12 cellular contexts compared by ENCODE assay signal in genomic region chr3:143668924-143669790, GRCh38.
A peak's percentile ranks its signal among the peaks of the same experiment; 100 is the strongest.
DNase-seq lines count a peak whose midpoint lies in the region; ATAC-seq, FAIRE-seq and TF ChIP-seq lines count a peak whose summit lies in the region.
"Had no signal": no experiment of that assay in that cellular context is flagged by ENCODE, and none has a peak within 500 bp of the region (broad histone marks: within the 10 kb centered on the region; RNA-seq: fewer than 3 reads in every experiment).

No MANE protein-coding gene starts in this region.

- ATAC-seq in A549 (no peak), GM19043 (IDR thresholded peaks at IDR 0.05; ENCODE audit: low read depth, unreplicated experiment) (peak; percentile 84), HG02884 (IDR thresholded peaks at IDR 0.05; ENCODE audit: unreplicated experiment) (peak; percentile 84)
- ATAC-seq in natural killer cell treated with Interleukin-12 subunit alpha and Interleukin-12 subunit beta and Interleukin-15 and Interleukin-18, amount 100 ng/mL, for 72 hours, result no peak
- no peak for ATAC-seq in CD8-positive, alpha-beta T cell

- H3K9me3 ChIP-seq in A549 (no peaks in the 10 kb centered on the region), OCI-LY1 (ENCODE audit: low read length) (no peaks in the 10 kb centered on the region), MG63 (no peaks in the 10 kb centered on the region)
- H3K9me3 ChIP-seq in CD8-positive, alpha-beta T cell (ENCODE audit: low read length), result no peaks in the 10 kb centered on the region

- no peaks in the 10 kb centered on the region for H3K9me3 Mint-ChIP-seq in natural killer cell treated with Interleukin-12 subunit alpha and Interleukin-12 subunit beta and Interleukin-15 and Interleukin-18, amount 100 ng/mL, for 72 hours
- no peaks in the 10 kb centered on the region for H3K9me3 Mint-ChIP-seq in CD8-positive, alpha-beta T cell

- H3K36me3 ChIP-seq in OCI-LY1 (ENCODE audit: insufficient read depth, low read length), result no peaks in the 10 kb centered on the region
- no peaks in the 10 kb centered on the region for H3K36me3 ChIP-seq in MG63
- no peaks in the 10 kb centered on the region for H3K36me3 ChIP-seq in CD8-positive, alpha-beta T cell (ENCODE audit: insufficient read depth, low read length)

- H3K27ac ChIP-seq in A549, result no peak overlapping the region
- peak overlapping the region; percentile 97 for H3K27ac ChIP-seq in OCI-LY1 (ENCODE audit: low read depth, low read length, poor library complexity, severe bottlenecking)
- H3K27ac ChIP-seq in CD8-positive, alpha-beta T cell (ENCODE audit: low read depth, low read length), result no peak overlapping the region
- H3K27ac ChIP-seq: VCaP had no signal

- no peak for TF ChIP-seq POLR2A in A549 (IDR thresholded peaks at IDR 0.05; ENCODE audit: low read length)

- intact Hi-C loops in CD8-positive, alpha-beta T cell (cut with DNase I, micrococcal nuclease), result no loop called here

- no peak overlapping the region for H3K27ac Mint-ChIP-seq in natural killer cell treated with Interleukin-12 subunit alpha and Interleukin-12 subunit beta and Interleukin-15 and Interleukin-18, amount 100 ng/mL, for 72 hours
- no peak overlapping the region for H3K27ac Mint-ChIP-seq in CD8-positive, alpha-beta T cell

- H3K4me1 ChIP-seq in A549 (no peaks in the 10 kb centered on the region), OCI-LY1 (ENCODE audit: insufficient read depth, low read length, severe bottlenecking) (peaks cover 61% of the 10 kb centered on the region)
- H3K4me1 ChIP-seq in CD8-positive, alpha-beta T cell (ENCODE audit: insufficient read depth, low read length), result peaks cover 2% of the 10 kb centered on the region

- peak; percentile 43 for FAIRE-seq in A549 (lab: Jason Lieb, UNC)
- FAIRE-seq: H1 had no signal

- peak overlapping the region; percentile 57 for H3K9ac ChIP-seq in OCI-LY1 (ENCODE audit: low read length)

- POLR2A ChIA-PET in A549 (lab: Yijun Ruan, JAX), result no interaction called here
- POLR2A ChIA-PET in CD8-positive, alpha-beta T cell (lab: Charles Lee), result no interaction called here

- 4% methylated on average over 5 of the region's 5 CpGs for WGBS in A549 (ENCODE audit: missing lambda C conversion rate)

- no peaks in the 10 kb centered on the region for H3K27me3 Mint-ChIP-seq in natural killer cell treated with Interleukin-12 subunit alpha and Interleukin-12 subunit beta and Interleukin-15 and Interleukin-18, amount 100 ng/mL, for 72 hours
- no peaks in the 10 kb centered on the region for H3K27me3 Mint-ChIP-seq in CD8-positive, alpha-beta T cell (ENCODE audit: low read depth)

- no peak for TF ChIP-seq RAD21 in A549 (conservative IDR thresholded peaks at IDR 0.05 in 1 of 2, IDR thresholded peaks at IDR 0.05 in 1 of 2)

- H3K4me1 Mint-ChIP-seq in natural killer cell treated with Interleukin-12 subunit alpha and Interleukin-12 subunit beta and Interleukin-15 and Interleukin-18, amount 100 ng/mL, for 72 hours (ENCODE audit: low read depth in 2 of 2), result peaks cover 7 to 8% of the 10 kb centered on the region in 2 donors
- H3K4me1 Mint-ChIP-seq in CD8-positive, alpha-beta T cell (ENCODE audit: low read depth), result peaks cover 4% of the 10 kb centered on the region

- no peaks in the 10 kb centered on the region for H3K79me2 ChIP-seq in OCI-LY1 (ENCODE audit: insufficient read depth, low read length)

- no peaks in the 10 kb centered on the region for H4K20me1 ChIP-seq in OCI-LY1 (ENCODE audit: insufficient read depth, low read length)

- no peak overlapping the region for H3K4me3 Mint-ChIP-seq in natural killer cell treated with Interleukin-12 subunit alpha and Interleukin-12 subunit beta and Interleukin-15 and Interleukin-18, amount 100 ng/mL, for 72 hours
- no peak overlapping the region for H3K4me3 Mint-ChIP-seq in CD8-positive, alpha-beta T cell

- CTCF ChIA-PET in A549 (lab: Yijun Ruan, JAX), result no interaction called here
- CTCF ChIA-PET in CD8-positive, alpha-beta T cell (lab: Charles Lee), result interaction anchor here (1.2 kb wide), 1 partner anchor 9 kb away, joined by 3 read pairs; no protein-coding TSS in a partner anchor

- TF ChIP-seq EP300 in A549 (IDR thresholded peaks at IDR 0.05), result no peak

- H3K27me3 ChIP-seq in OCI-LY1 (ENCODE audit: insufficient read depth, low read length), result no peaks in the 10 kb centered on the region
- H3K27me3 ChIP-seq in MG63, result no peaks in the 10 kb centered on the region
- no peaks in the 10 kb centered on the region for H3K27me3 ChIP-seq in CD8-positive, alpha-beta T cell (ENCODE audit: insufficient read depth, low read length)

- H3K4me2 ChIP-seq in A549 (no peak overlapping the region), OCI-LY1 (ENCODE audit: low read length) (peak overlapping the region; percentile 48)

- peaks cover 6% of the 10 kb centered on the region for H3K36me3 Mint-ChIP-seq in natural killer cell treated with Interleukin-12 subunit alpha and Interleukin-12 subunit beta and Interleukin-15 and Interleukin-18, amount 100 ng/mL, for 72 hours
- no peaks in the 10 kb centered on the region for H3K36me3 Mint-ChIP-seq in CD8-positive, alpha-beta T cell

- H2AFZ ChIP-seq in OCI-LY1 (ENCODE audit: low read length), result no peak overlapping the region

- H3K4me3 ChIP-seq in A549, result no peak overlapping the region
- peak overlapping the region; percentile 19 for H3K4me3 ChIP-seq in OCI-LY1 (ENCODE audit: low read depth, low read length, poor library complexity, severe bottlenecking)
- H3K4me3 ChIP-seq in MG63, result no peak overlapping the region
- no peak overlapping the region for H3K4me3 ChIP-seq in CD8-positive, alpha-beta T cell (ENCODE audit: low read depth, low read length)

- H3K9me2 ChIP-seq in OCI-LY1 (ENCODE audit: low read depth, low read length), result no peaks in the 10 kb centered on the region

- no peak for DNase-seq in A549 (ENCODE audit: low read depth in 1 of 2, low spot score in 1 of 2)
- no peak for DNase-seq in natural killer cell treated with Interleukin-12 subunit alpha and Interleukin-12 subunit beta and Interleukin-15 and Interleukin-18, amount 100 ng/mL, for 72 hours (ENCODE audit: low spot score)
- DNase-seq in EL, result no peak
- DNase-seq in MG63, result no peak
- DNase-seq in CD8-positive, alpha-beta T cell, result no peak
- DNase-seq: central memory CD4-positive, alpha-beta T cell; NCI-H446 had no signal

- no peaks in the 10 kb centered on the region for H3F3A ChIP-seq in OCI-LY1 (ENCODE audit: insufficient read depth, low read length)

- TF ChIP-seq CTCF in A549 (IDR thresholded peaks at IDR 0.05) (no peak), OCI-LY1 (IDR thresholded peaks at IDR 0.05; ENCODE audit: low read length) (no peak)
- TF ChIP-seq CTCF in CD8-positive, alpha-beta T cell (IDR thresholded peaks at IDR 0.05), result no peak

TF ChIP-seq in A549, 52 proteins besides CTCF, POLR2A, EP300 and RAD21 (continues in another document):
- TF ChIP-seq PBX3 (IDR thresholded peaks at IDR 0.05) (no peak), CBX2 (IDR thresholded peaks at IDR 0.05; ENCODE audit: borderline replicate concordance, low read depth) (no peak), RCOR1 (IDR thresholded peaks at IDR 0.05; ENCODE audit: low read depth, low read length) (no peak), ZC3H11A (IDR thresholded peaks at IDR 0.05) (no peak), ZNF302 (CRISPR knock-in tag; IDR thresholded peaks at IDR 0.05) (no peak), REST (IDR thresholded peaks at IDR 0.05) (no peak), GATA3 (IDR thresholded peaks at IDR 0.05; ENCODE audit: borderline replicate concordance) (no peak), ZSCAN20 (CRISPR knock-in tag; IDR thresholded peaks at IDR 0.05) (no peak), NPAS2 (CRISPR knock-in tag; IDR thresholded peaks at IDR 0.05; ENCODE audit: borderline replicate concordance) (no peak), HDAC2 (IDR thresholded peaks at IDR 0.05) (no peak), JUNB (IDR thresholded peaks at IDR 0.05) (no peak), CHD2 (IDR thresholded peaks at IDR 0.05; ENCODE audit: low read length, partially characterized antibody) (no peak), MAFK (IDR thresholded peaks at IDR 0.05; ENCODE audit: partially characterized antibody) (no peak), NR3C1 (IDR thresholded peaks at IDR 0.05) (no peak)

Comparison
In these comparisons a context has a peak if more than half of its experiments do, and no peak if none do; other contexts are left out.
1. ATAC-seq: peak in GM19043 (single experiment) and HG02884 (single experiment); none in A549 (0 of 2), natural killer cell treated with Interleukin-12 subunit alpha and Interleukin-12 subunit beta and Interleukin-15 and Interleukin-18, amount 100 ng/mL, for 72 hours (0 of 2) and CD8-positive, alpha-beta T cell (single experiment).